19 cellular contexts compared by ENCODE assay signal in the genomic region with DNA sequence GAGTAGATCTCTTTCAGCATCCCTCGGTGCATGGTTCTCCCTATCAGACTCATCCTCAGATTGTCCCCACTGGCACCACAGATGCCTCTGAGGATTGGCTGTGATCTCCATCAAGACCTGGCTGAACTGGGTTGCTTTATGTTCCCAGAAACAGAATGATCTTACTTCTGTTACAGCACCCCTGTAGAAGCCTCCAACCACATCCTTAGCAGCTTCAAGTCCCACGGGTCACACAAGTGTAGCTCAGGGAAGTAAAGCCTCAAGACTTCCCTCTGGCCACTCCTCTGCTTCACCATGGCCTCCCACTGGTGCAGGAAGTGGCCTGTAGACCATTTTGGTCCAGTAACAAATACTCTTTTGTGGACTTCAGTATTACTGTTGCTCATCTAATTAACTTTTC.
DNase-seq lines count a peak whose midpoint lies in the region; ATAC-seq, FAIRE-seq and TF ChIP-seq lines count a peak whose summit lies in the region.
"Had no signal": no experiment of that assay in that cellular context is flagged by ENCODE, and none has a peak within 500 bp of the region (broad histone marks: within the 10 kb centered on the region; RNA-seq: fewer than 3 reads in every experiment).

No MANE protein-coding gene starts in this region.

- H3K4me1 Mint-ChIP-seq in stimulated activated naive CD8-positive, alpha-beta T cell treated with anti-CD3 and anti-CD28 coated beads, Interleukin-15, amount 100 ng/mL, for 72 hours = peaks cover 6% of the 10 kb centered on the region
- peaks cover 6% of the 10 kb centered on the region for H3K4me1 Mint-ChIP-seq in T-helper 17 cell

- H3K36me3 ChIP-seq in bronchial epithelial cell (ENCODE audit: control insufficient read depth, insufficient read depth, low read length) = no peaks in the 10 kb centered on the region

- FAIRE-seq in bronchial epithelial cell (lab: Jason Lieb, UNC) (peak; percentile 43), urothelium cell line (lab: Jason Lieb, UNC) (no peak)
- FAIRE-seq: GM12891, GM18507, H54 had no signal

- no peak overlapping the region for H3K4me3 Mint-ChIP-seq in stimulated activated naive CD8-positive, alpha-beta T cell treated with anti-CD3 and anti-CD28 coated beads, Interleukin-15, amount 100 ng/mL, for 72 hours
- no peak overlapping the region for H3K4me3 Mint-ChIP-seq in T-helper 17 cell
- H3K4me3 Mint-ChIP-seq: CD4-positive, alpha-beta memory T cell had no signal

- no peak for TF ChIP-seq CTCF in bronchial epithelial cell (IDR thresholded peaks at IDR 0.05; ENCODE audit: insufficient read depth, low read length, severe bottlenecking)

- no peak overlapping the region for H3K4me3 ChIP-seq in bronchial epithelial cell (ENCODE audit: low read depth, low read length)

- no peaks in the 10 kb centered on the region for H3K36me3 Mint-ChIP-seq in T-helper 17 cell (ENCODE audit: low read depth)
- H3K36me3 Mint-ChIP-seq: CD4-positive, alpha-beta memory T cell had no signal

- H3K9me3 Mint-ChIP-seq in stimulated activated naive CD8-positive, alpha-beta T cell treated with anti-CD3 and anti-CD28 coated beads, Interleukin-15, amount 100 ng/mL, for 72 hours = no peaks in the 10 kb centered on the region

- no peaks in the 10 kb centered on the region for H3K27me3 Mint-ChIP-seq in stimulated activated naive CD8-positive, alpha-beta T cell treated with anti-CD3 and anti-CD28 coated beads, Interleukin-15, amount 100 ng/mL, for 72 hours
- H3K27me3 Mint-ChIP-seq in T-helper 17 cell = no peaks in the 10 kb centered on the region
- H3K27me3 Mint-ChIP-seq: CD4-positive, alpha-beta memory T cell had no signal

- ATAC-seq in stimulated activated naive CD8-positive, alpha-beta T cell treated with anti-CD3 and anti-CD28 coated beads, Interleukin-15, amount 100 ng/mL, for 72 hours = peak; percentile 62
- ATAC-seq in stimulated activated naive CD8-positive, alpha-beta T cell treated with anti-CD3 and anti-CD28 coated beads, Interleukin-15, Interleukin-2, amounts not matched to agents 100 U/mL and 50 U/mL, for 24 hours = no peak
- ATAC-seq in T-helper 17 cell (no peak), GM18873 (IDR thresholded peaks at IDR 0.05; ENCODE audit: low FRiP score, unreplicated experiment) (no peak)

- no peaks in the 10 kb centered on the region for H3K9me3 ChIP-seq in T-helper 17 cell (ENCODE audit: control insufficient read depth, low read length, poor library complexity, severe bottlenecking)

- no peaks in the 10 kb centered on the region for H3K27me3 ChIP-seq in bronchial epithelial cell (ENCODE audit: control insufficient read depth, insufficient read depth, low read length)

- no peak overlapping the region for H3K27ac Mint-ChIP-seq in stimulated activated naive CD8-positive, alpha-beta T cell treated with anti-CD3 and anti-CD28 coated beads, Interleukin-15, amount 100 ng/mL, for 72 hours
- H3K27ac Mint-ChIP-seq in T-helper 17 cell = peak overlapping the region; percentile 37

- no peak for DNase-seq in stimulated activated naive CD8-positive, alpha-beta T cell treated with anti-CD3 and anti-CD28 coated beads, Interleukin-15, amount 100 ng/mL, for 72 hours
- no peak for DNase-seq in stimulated activated naive CD8-positive, alpha-beta T cell treated with anti-CD3 and anti-CD28 coated beads, Interleukin-15, Interleukin-2, amounts not matched to agents 100 U/mL and 50 U/mL, for 24 hours
- DNase-seq in T-helper 17 cell (no peak), bronchial epithelial cell (ENCODE audit: low read depth) (no peak), urothelium cell line (ENCODE audit: low spot score) (no peak), RPMI8226 (no peak)
- DNase-seq: C1 segment of cervical spinal cord; Calu3; CD4-positive, alpha-beta memory T cell; COR-L47; DMS53; DMS79 treated with DMSO at 0.1 percent for 48 hours; GF-D8; GOT3; HCEC 1CT had no signal
